8 cellular contexts compared by ENCODE assay signal in genomic region chrX:119605398-119605738, GRCh38. TPM values are rescaled to one million over a fixed set of nuclear protein-coding genes. Genes with fewer than 3 reads are reported as not detected.
DNase-seq lines count a peak whose midpoint lies in the region; ATAC-seq and TF ChIP-seq lines count a peak whose summit lies in the region.

No MANE protein-coding gene starts in this region.

- H3K27me3 ChIP-seq in PC-9 (ENCODE audit: insufficient read depth, low read depth): no peaks in the 10 kb centered on the region
- H3K27me3 ChIP-seq in transverse colon: no peaks in the 10 kb centered on the region

- H3K4me3 ChIP-seq in PC-9 (peak overlapping the region; percentile 79), transverse colon (peak overlapping the region; percentile 68 to 85 (median 78))

- no peak for TF ChIP-seq POLR2A in transverse colon (IDR thresholded peaks at IDR 0.05)

- peak overlapping the region; percentile 97 for H3K4me3 Mint-ChIP-seq in dendritic cell treated with granulocyte-macrophage colony-stimulating factor and Interleukin-4, amounts not matched to agents 40 ng/mL and 50 ng/mL, for 4 days

- no peak for TF ChIP-seq CTCF in PC-9 (conservative IDR thresholded peaks at IDR 0.05)
- TF ChIP-seq CTCF in transverse colon (IDR thresholded peaks at IDR 0.05): no peak

- peak; percentile 30 for DNase-seq in AG08396 (ENCODE audit: low spot score)
- no peak for DNase-seq in PC-9
- DNase-seq in medulla oblongata (ENCODE audit: extremely low spot score): peak; percentile 7
- DNase-seq in transverse colon: no peak
- no peak for DNase-seq in NCI-H2196 treated with DMSO at 0.1 percent for 48 hours (lab: John Stamatoyannopoulos, UW; ENCODE audit: unreplicated experiment)

- peaks cover 17% of the 10 kb centered on the region for H3K4me1 Mint-ChIP-seq in dendritic cell treated with granulocyte-macrophage colony-stimulating factor and Interleukin-4, amounts not matched to agents 40 ng/mL and 50 ng/mL, for 4 days (ENCODE audit: low read depth)

- 39% methylated on average over 15 of the region's 15 CpGs; no CpG with 5 or more reads in 1 of the 2 donors for WGBS in transverse colon (ENCODE audit: low coverage in 1 of 2), 2 donors

- H3K27ac Mint-ChIP-seq in dendritic cell treated with granulocyte-macrophage colony-stimulating factor and Interleukin-4, amounts not matched to agents 40 ng/mL and 50 ng/mL, for 4 days: peak overlapping the region; percentile 86

- no TSS peak for BruUV-seq in PC-9 (replicated peaks; lab: Mats Ljungman, UMichigan)

- H3K27ac ChIP-seq in PC-9: no peak overlapping the region
- H3K27ac ChIP-seq in transverse colon: peak overlapping the region; percentile 88 to 93 (median 90)

- peak overlapping the region; percentile 93 for H3K4me2 ChIP-seq in PC-9

- no peaks in the 10 kb centered on the region for H3K9me3 Mint-ChIP-seq in dendritic cell treated with granulocyte-macrophage colony-stimulating factor and Interleukin-4, amounts not matched to agents 40 ng/mL and 50 ng/mL, for 4 days

- H3K4me1 ChIP-seq in PC-9 (replicated peaks; ENCODE audit: insufficient read depth) (peaks cover 29% of the 10 kb centered on the region), transverse colon (peaks cover 0 to 3% (median 0%) of the 10 kb centered on the region in 4 donors)

- no peaks in the 10 kb centered on the region for H3K27me3 Mint-ChIP-seq in dendritic cell treated with granulocyte-macrophage colony-stimulating factor and Interleukin-4, amounts not matched to agents 40 ng/mL and 50 ng/mL, for 4 days

- in situ Hi-C loops in transverse colon (cut with MboI; ENCODE audit: low pct_ligation_motif_present in 1 of 4, low pct_unique_long_range_greater_than_20kb in 1 of 4, low sequenced_read_pairs in 3 of 4): no loop called here

- peaks cover 17% of the 10 kb centered on the region; the same call in 1 of the 2 replicates for H3F3A ChIP-seq in PC-9 (ENCODE audit: insufficient read depth, low read depth)

- peaks cover 13% of the 10 kb centered on the region for H3K36me3 Mint-ChIP-seq in dendritic cell treated with granulocyte-macrophage colony-stimulating factor and Interleukin-4, amounts not matched to agents 40 ng/mL and 50 ng/mL, for 4 days (ENCODE audit: low read depth)

- POLR2A ChIA-PET in PC-9 (lab: Charles Lee; ENCODE audit: unreplicated experiment): interaction anchor here (0.6 to 1.1 kb wide), 2 partner anchors 40 to 153 kb away, joined by 5 to 42 read pairs; partner anchors contain the start of genes SOWAHD and STEEP1

- CTCF ChIA-PET in PC-9 (lab: Charles Lee): interaction anchor here (0.5 to 1.0 kb wide), 6 partner anchors 105 to 1009 kb away, joined by 3 to 23 read pairs (median 4); no protein-coding TSS in a partner anchor

- ATAC-seq in GM21423 (IDR thresholded peaks at IDR 0.05; ENCODE audit: unreplicated experiment) (peak; percentile 22), GM19328 (IDR thresholded peaks at IDR 0.05; ENCODE audit: unreplicated experiment) (no peak)

- H3K79me2 ChIP-seq in PC-9 (ENCODE audit: low read depth): peaks cover 58% of the 10 kb centered on the region

- H2AFZ ChIP-seq in PC-9: 0 out of 2 replicates have a peak overlapping the region, but pooled peaks have one; percentile 87

- TF ChIP-seq EP300 in transverse colon (IDR thresholded peaks at IDR 0.05; ENCODE audit: low read depth): no peak

- H3K36me3 ChIP-seq in PC-9 (ENCODE audit: low read depth) (peaks cover 16% of the 10 kb centered on the region), transverse colon (no peaks in the 10 kb centered on the region)

- H3K9me3 ChIP-seq in PC-9 (ENCODE audit: insufficient read depth, low read depth): no peaks in the 10 kb centered on the region
- H3K9me3 ChIP-seq in transverse colon: no peaks in the 10 kb centered on the region

- H4K20me1 ChIP-seq in PC-9 (ENCODE audit: insufficient read depth): peaks cover 48% of the 10 kb centered on the region

- intact Hi-C loops in PC-9 (cut with micrococcal nuclease; ENCODE audit: unreplicated experiment) (loop anchor here (5.0 to 10.0 kb wide), 4 partner anchors 89 to 282 kb away; partner anchors contain the start of genes NDUFA1, RNF113A, RPL39 and SEPTIN6), transverse colon (cut with DNase I; ENCODE audit: low total_unique reads) (no loop called here)
- intact Hi-C loops in dendritic cell treated with granulocyte-macrophage colony-stimulating factor and Interleukin-4, amounts not matched to agents 40 ng/mL and 50 ng/mL, for 4 days (cut with micrococcal nuclease): loop anchor here (5.0 kb wide), 1 partner anchor 87 kb away; the partner anchor contains the start of gene SEPTIN6

- no peaks in the 10 kb centered on the region for H3K9me2 ChIP-seq in PC-9 (ENCODE audit: insufficient read depth)

RNA-seq across cellular contexts. Expression of gene NKRF, which starts 0.9 kb away (rescaled TPM):
- 25.7 TPM in 2 replicates for total RNA-seq in PC-9 (2021)
- 1 to 10 TPM; 1.5 to 6.8 (median 3.3) TPM for total RNA-seq in transverse colon

RNA-seq across cellular contexts. Expression of gene UBE2A, which starts 31.0 kb away (rescaled TPM):
- total RNA-seq in PC-9 (2021) (103 and 119 TPM in 2 replicates), transverse colon (10 to 100 TPM; 26.1 to 87.9 (median 72.5) TPM)

RNA-seq across cellular contexts. Expression of gene STEEP1, which starts 40.2 kb away (rescaled TPM):
- total RNA-seq in PC-9 (2021) (56.5 and 63.7 TPM in 2 replicates), transverse colon (10 to 100 TPM; 26.9 to 59.5 (median 32.4) TPM)

Comparison
In these comparisons a context has a peak if more than half of its experiments do, and no peak if none do; other contexts are left out.
1. DNase-seq: peak in AG08396 (single experiment) and medulla oblongata (single experiment); none in PC-9 (0 of 2), transverse colon (single experiment) and NCI-H2196 treated with DMSO at 0.1 percent for 48 hours (single experiment).